In genomic region chr2:127859712-127860085, GRCh38 we compare ENCODE assay signal across 2 cellular contexts.
A peak's percentile ranks its signal among the peaks of the same experiment; 100 is the strongest.
TF ChIP-seq lines count a peak whose summit lies in the region.

No MANE protein-coding gene starts in this region.

TF ChIP-seq in IMR-90, 13 proteins besides CTCF, POLR2A, EP300 and RAD21 (continued from another document):
- TF ChIP-seq ELK1 (IDR thresholded peaks at IDR 0.05; ENCODE audit: borderline replicate concordance, low read depth, low read length) (no peak), MXI1 (IDR thresholded peaks at IDR 0.05; ENCODE audit: borderline replicate concordance, low read depth, low read length) (no peak), SMC3 (IDR thresholded peaks at IDR 0.05; ENCODE audit: low read depth, low read length) (no peak), USF2 (IDR thresholded peaks at IDR 0.05; ENCODE audit: low read depth, low read length) (no peak), CHD1 (IDR thresholded peaks at IDR 0.05; ENCODE audit: low read depth, low read length) (no peak), MAFK (IDR thresholded peaks at IDR 0.05; ENCODE audit: low read depth, low read length) (no peak), MAZ (IDR thresholded peaks at IDR 0.05; ENCODE audit: borderline replicate concordance, low read depth, low read length) (no peak), RCOR1 (IDR thresholded peaks at IDR 0.05; ENCODE audit: insufficient replicate concordance, low read length) (no peak), FOS (IDR thresholded peaks at IDR 0.05; ENCODE audit: low read depth, low read length) (no peak)

TF ChIP-seq in WTC11, 78 proteins besides CTCF, POLR2A, EP300 and RAD21 (continued from another document):
- TF ChIP-seq, protein P1, sequence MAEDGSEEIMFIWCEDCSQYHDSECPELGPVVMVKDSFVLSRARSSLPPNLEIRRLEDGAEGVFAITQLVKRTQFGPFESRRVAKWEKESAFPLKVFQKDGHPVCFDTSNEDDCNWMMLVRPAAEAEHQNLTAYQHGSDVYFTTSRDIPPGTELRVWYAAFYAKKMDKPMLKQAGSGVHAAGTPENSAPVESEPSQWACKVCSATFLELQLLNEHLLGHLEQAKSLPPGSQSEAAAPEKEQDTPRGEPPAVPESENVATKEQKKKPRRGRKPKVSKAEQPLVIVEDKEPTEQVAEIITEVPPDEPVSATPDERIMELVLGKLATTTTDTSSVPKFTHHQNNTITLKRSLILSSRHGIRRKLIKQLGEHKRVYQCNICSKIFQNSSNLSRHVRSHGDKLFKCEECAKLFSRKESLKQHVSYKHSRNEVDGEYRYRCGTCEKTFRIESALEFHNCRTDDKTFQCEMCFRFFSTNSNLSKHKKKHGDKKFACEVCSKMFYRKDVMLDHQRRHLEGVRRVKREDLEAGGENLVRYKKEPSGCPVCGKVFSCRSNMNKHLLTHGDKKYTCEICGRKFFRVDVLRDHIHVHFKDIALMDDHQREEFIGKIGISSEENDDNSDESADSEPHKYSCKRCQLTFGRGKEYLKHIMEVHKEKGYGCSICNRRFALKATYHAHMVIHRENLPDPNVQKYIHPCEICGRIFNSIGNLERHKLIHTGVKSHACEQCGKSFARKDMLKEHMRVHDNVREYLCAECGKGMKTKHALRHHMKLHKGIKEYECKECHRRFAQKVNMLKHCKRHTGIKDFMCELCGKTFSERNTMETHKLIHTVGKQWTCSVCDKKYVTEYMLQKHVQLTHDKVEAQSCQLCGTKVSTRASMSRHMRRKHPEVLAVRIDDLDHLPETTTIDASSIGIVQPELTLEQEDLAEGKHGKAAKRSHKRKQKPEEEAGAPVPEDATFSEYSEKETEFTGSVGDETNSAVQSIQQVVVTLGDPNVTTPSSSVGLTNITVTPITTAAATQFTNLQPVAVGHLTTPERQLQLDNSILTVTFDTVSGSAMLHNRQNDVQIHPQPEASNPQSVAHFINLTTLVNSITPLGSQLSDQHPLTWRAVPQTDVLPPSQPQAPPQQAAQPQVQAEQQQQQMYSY (CRISPR knock-in tag; IDR thresholded peaks at IDR 0.05): no peak
- TF ChIP-seq, protein P2, sequence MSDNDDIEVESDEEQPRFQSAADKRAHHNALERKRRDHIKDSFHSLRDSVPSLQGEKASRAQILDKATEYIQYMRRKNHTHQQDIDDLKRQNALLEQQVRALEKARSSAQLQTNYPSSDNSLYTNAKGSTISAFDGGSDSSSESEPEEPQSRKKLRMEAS (CRISPR knock-in tag; IDR thresholded peaks at IDR 0.05): peak; percentile 68; the same call in 1 of the 2 replicates
- 0 out of 2 replicates have a peak, but pooled peaks have one; percentile 20 for TF ChIP-seq TEAD1 (CRISPR knock-in tag; IDR thresholded peaks at IDR 0.05)
